23 cellular contexts compared by ENCODE assay signal in the genomic region with DNA sequence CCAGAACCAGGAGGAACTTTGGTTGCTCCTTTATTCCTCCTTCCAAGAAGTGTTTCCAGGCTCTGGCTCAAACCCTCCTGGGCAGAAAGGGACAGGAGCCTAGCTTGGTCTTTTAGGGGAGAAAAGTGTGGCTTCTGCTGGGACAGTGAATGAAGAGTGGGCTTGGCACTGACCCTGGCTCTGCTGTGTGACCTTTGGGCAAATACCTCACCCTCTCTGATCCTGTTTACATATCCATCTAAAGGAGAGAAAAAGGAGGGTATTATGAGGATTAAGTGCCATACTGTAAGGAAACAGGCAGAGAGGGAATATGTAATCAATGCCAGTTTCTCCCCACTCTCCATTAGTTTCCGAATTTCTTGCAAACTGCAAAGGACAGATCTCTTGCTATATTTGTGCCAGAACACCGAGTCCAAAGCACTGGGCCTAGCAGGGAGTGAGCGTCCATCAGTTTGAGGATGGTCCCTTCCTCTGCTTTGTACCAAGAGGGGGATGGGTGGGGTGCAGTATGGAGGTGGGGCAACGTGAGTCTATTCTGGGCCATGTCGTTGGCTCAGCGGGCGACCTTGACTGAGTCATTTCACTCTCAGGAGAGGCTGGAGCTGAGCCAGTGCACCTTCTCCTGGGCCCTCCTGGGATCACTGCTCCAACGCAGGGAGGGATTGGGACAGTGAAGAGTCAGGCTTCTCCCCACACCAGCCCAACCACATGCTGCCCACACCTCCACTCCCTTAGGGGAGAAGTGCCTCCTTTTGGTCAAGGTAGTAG. TPM values are rescaled to one million over a fixed set of nuclear protein-coding genes. Genes with fewer than 3 reads are reported as not detected.
"Had no signal": no experiment of that assay in that cellular context is flagged by ENCODE, and none has a peak within 500 bp of the region (broad histone marks: within the 10 kb centered on the region; RNA-seq: fewer than 3 reads in every experiment).

No MANE protein-coding gene starts in this region.

- H3K27me3 ChIP-seq: ascending aorta, brain microvascular endothelial cell, foreskin keratinocyte, neural progenitor cell, sigmoid colon, upper lobe of right lung had no signal

- H3K4me3 Mint-ChIP-seq: naive thymus-derived CD8-positive, alpha-beta T cell; neural progenitor cell had no signal

- H3K36me3 ChIP-seq: ascending aorta, brain microvascular endothelial cell, lower lobe of right lung, neural progenitor cell, sigmoid colon, upper lobe of right lung had no signal

- H3K4me1 ChIP-seq: ascending aorta, foreskin keratinocyte, lower lobe of right lung, neural progenitor cell, sigmoid colon, upper lobe of right lung had no signal

- H3K4me2 ChIP-seq: neural progenitor cell, smooth muscle cell had no signal

- H3K36me3 Mint-ChIP-seq: activated naive CD4-positive, alpha-beta T cell treated with anti-CD3 and anti-CD28 coated beads, Interleukin-2, amount 50 U/mL, for 72 hours; naive thymus-derived CD8-positive, alpha-beta T cell; neural progenitor cell had no signal

- H3K27ac ChIP-seq: ascending aorta, brain microvascular endothelial cell, foreskin keratinocyte, lower lobe of right lung, neural progenitor cell, sigmoid colon, upper lobe of right lung had no signal

- ATAC-seq: activated naive CD4-positive, alpha-beta T cell treated with anti-CD3 and anti-CD28 coated beads, Interleukin-2, amount 50 U/mL, for 72 hours; foreskin keratinocyte; lower lobe of right lung; naive thymus-derived CD8-positive, alpha-beta T cell; upper lobe of right lung had no signal

- H3K27ac Mint-ChIP-seq: activated naive CD4-positive, alpha-beta T cell treated with anti-CD3 and anti-CD28 coated beads, Interleukin-2, amount 50 U/mL, for 72 hours; naive thymus-derived CD8-positive, alpha-beta T cell; neural progenitor cell had no signal

- H2AFZ ChIP-seq: neural progenitor cell had no signal

- H3K9me3 ChIP-seq: ascending aorta, lower lobe of right lung, sigmoid colon, upper lobe of right lung had no signal

- DNase-seq: activated gamma-delta T cell treated with Interleukin-2 at 50 U/mL for 16 hours; activated T-cell treated with anti-CD3 and anti-CD28 coated beads, Interleukin-2, amount 50 U/mL, for 1 hour; brain microvascular endothelial cell; central memory CD4-positive, alpha-beta T cell; effector memory CD4-positive, alpha-beta T cell; foreskin keratinocyte; hippocampal formation; left cardiac atrium; lower lobe of right lung; sigmoid colon; stimulated activated CD4-positive, alpha-beta T cell treated with anti-CD3 and anti-CD28 coated beads, Interleukin-2, amount 100 ng/mL, for 48 hours; stimulated activated naive CD4-positive, alpha-beta T cell; T-helper 1 cell; upper lobe of right lung had no signal

- H3K4me1 Mint-ChIP-seq: naive thymus-derived CD8-positive, alpha-beta T cell had no signal

- H3K9me3 Mint-ChIP-seq: activated naive CD4-positive, alpha-beta T cell treated with anti-CD3 and anti-CD28 coated beads, Interleukin-2, amount 50 U/mL, for 72 hours; naive thymus-derived CD8-positive, alpha-beta T cell; neural progenitor cell had no signal

- H3K9ac ChIP-seq: neural progenitor cell had no signal

- H3K4me3 ChIP-seq: ascending aorta, lower lobe of right lung, neural progenitor cell, sigmoid colon, smooth muscle cell, upper lobe of right lung had no signal

RNA-seq across cellular contexts. Expression of a gene that starts 38.4 kb away (rescaled TPM):
- total RNA-seq: activated naive CD4-positive, alpha-beta T cell treated with anti-CD3 and anti-CD28 coated beads, Interleukin-2, amount 50 U/mL, for 72 hours; dermis microvascular lymphatic vessel endothelial cell; foreskin keratinocyte; glomerular endothelial cell; naive thymus-derived CD8-positive, alpha-beta T cell; osteoblast; renal cortical epithelial cell; smooth muscle cell had no signal
- polyA plus RNA-seq: foreskin keratinocyte; naive thymus-derived CD8-positive, alpha-beta T cell; smooth muscle cell had no signal
